ENCODE assay signal across 8 cellular contexts in the genomic region with DNA sequence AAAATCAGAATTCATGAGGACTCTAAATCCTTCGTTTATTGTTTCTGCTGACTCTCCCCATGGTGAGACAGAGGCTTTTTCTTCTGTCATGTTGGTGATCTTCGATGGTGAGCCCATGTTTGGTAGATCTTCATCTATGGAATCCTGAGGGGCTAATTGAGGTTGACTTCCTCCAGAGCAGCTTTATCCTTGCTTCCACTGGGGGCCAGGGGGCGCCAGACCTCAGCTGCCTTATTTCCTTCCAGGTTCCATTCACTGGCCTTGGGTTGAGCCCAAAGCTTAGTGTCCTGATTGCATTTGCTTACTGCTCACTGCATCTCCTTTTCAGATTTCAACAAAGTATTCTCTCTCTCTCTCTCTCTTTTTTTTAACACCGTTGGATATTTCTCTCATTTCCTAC.
DNase-seq lines count a peak whose midpoint lies in the region; ATAC-seq and TF ChIP-seq lines count a peak whose summit lies in the region.

No MANE protein-coding gene starts in this region.

- H3K4me3 Mint-ChIP-seq in CD14-positive monocyte = no peak overlapping the region

- H3K4me1 ChIP-seq in HEK293 (ENCODE audit: control insufficient read depth, insufficient read depth, low read length) (no peaks in the 10 kb centered on the region), testis (no peaks in the 10 kb centered on the region)

- TF ChIP-seq CTCF in CD14-positive monocyte (IDR thresholded peaks at IDR 0.05) = peak; percentile 38
- TF ChIP-seq CTCF in HEK293 (tag by site-specific recombination; IDR thresholded peaks at IDR 0.05) = no peak
- peak; percentile 57 for TF ChIP-seq CTCF in WI38 (IDR thresholded peaks at IDR 0.05; ENCODE audit: low read depth, low read length)
- TF ChIP-seq CTCF in testis (IDR thresholded peaks at IDR 0.05) = peak in 1 of 3 experiments; percentile 29

- no peaks in the 10 kb centered on the region for H3K36me3 Mint-ChIP-seq in CD14-positive monocyte

- no peaks in the 10 kb centered on the region for H3K9me3 ChIP-seq in HEK293 (ENCODE audit: control insufficient read depth, insufficient read depth, low read depth, low read length)
- H3K9me3 ChIP-seq in testis = no peaks in the 10 kb centered on the region

- H3K27ac ChIP-seq in HEK293 (ENCODE audit: extremely low read depth, low read depth, low read length) (no peak overlapping the region), testis (no peak overlapping the region)

- no peaks in the 10 kb centered on the region for H3K9me3 Mint-ChIP-seq in CD14-positive monocyte

- CTCF ChIA-PET in HEK293 (lab: Yijun Ruan, JAX) = interaction anchor here (0.5 to 2.3 kb wide), 10 partner anchors 9 to 705 kb away, joined by 3 to 8 read pairs (median 4); no protein-coding TSS in a partner anchor

- no peak for DNase-seq in CD14-positive monocyte (ENCODE audit: low spot score)
- peak; percentile 22 for DNase-seq in germinal center (ENCODE audit: low spot score)
- DNase-seq in testis = peak; percentile 52
- DNase-seq in hippocampal formation (lab: John Stamatoyannopoulos, UW) = no peak
- DNase-seq in NCI-H345 (lab: John Stamatoyannopoulos, UW) = no peak

- H3K4me3 ChIP-seq in HEK293 (ENCODE audit: low read depth, low read length) = no peak overlapping the region
- H3K4me3 ChIP-seq in WI38 (ENCODE audit: low read depth, low read length) = no peak overlapping the region
- no peak overlapping the region for H3K4me3 ChIP-seq in testis

- ATAC-seq in GM18867 (IDR thresholded peaks at IDR 0.05; ENCODE audit: unreplicated experiment) = no peak

- no peak for TF ChIP-seq POLR2A in testis (IDR thresholded peaks at IDR 0.05)

- H3K27me3 Mint-ChIP-seq in CD14-positive monocyte (ENCODE audit: low read depth in 3 of 3) = peaks cover 5 to 15% (median 6%) of the 10 kb centered on the region in 3 donors

- POLR2A ChIA-PET in HEK293 (lab: Yijun Ruan, JAX) = no interaction called here

- H3K36me3 ChIP-seq in HEK293 (ENCODE audit: control insufficient read depth in 2 of 2, insufficient read depth in 1 of 2, low read length in 2 of 2) = no peaks in the 10 kb centered on the region
- H3K36me3 ChIP-seq in testis (ENCODE audit: low read depth, missing control alignments) = no peaks in the 10 kb centered on the region

- H3K27ac Mint-ChIP-seq in CD14-positive monocyte = no peak overlapping the region

- intact Hi-C loops in CD14-positive monocyte (cut with micrococcal nuclease) = no loop called here
- intact Hi-C loops in testis (cut with DNase I; ENCODE audit: low total_unique reads) = no loop called here

- no peaks in the 10 kb centered on the region for H3K4me1 Mint-ChIP-seq in CD14-positive monocyte

- 39 to 45% methylated on average over 3 to 4 of the region's 4 CpGs for WGBS in testis, 2 donors

- no peaks in the 10 kb centered on the region for H3K27me3 ChIP-seq in testis

TF ChIP-seq in HEK293, 187 proteins besides CTCF, POLR2A, EP300 and RAD21:
- TF ChIP-seq ZBTB17 (tag by site-specific recombination; IDR thresholded peaks at IDR 0.05) (peak; percentile 37; the same call in 1 of the 2 replicates), ZNF76 (tag by site-specific recombination; IDR thresholded peaks at IDR 0.05; ENCODE audit: borderline replicate concordance, low read depth) (no peak)

Comparison
In these comparisons a context has a peak if more than half of its experiments do, and no peak if none do; other contexts are left out.
1. DNase-seq: peak in germinal center (single experiment) and testis (single experiment); none in CD14-positive monocyte (single experiment), hippocampal formation (0 of 2) and NCI-H345 (single experiment).